In genomic region chr3:177345049-177345972, GRCh38 we compare ENCODE assay signal across 8 cellular contexts.
A peak's percentile ranks its signal among the peaks of the same experiment; 100 is the strongest.
DNase-seq lines count a peak whose midpoint lies in the region; ATAC-seq and TF ChIP-seq lines count a peak whose summit lies in the region.

No MANE protein-coding gene starts in this region.

- H3K27me3 ChIP-seq in ascending aorta: no peaks in the 10 kb centered on the region

- peak overlapping the region; percentile 89 to 91 for H3K27ac ChIP-seq in ascending aorta

- H3K4me1 ChIP-seq in ascending aorta: peaks cover 5 to 47% of the 10 kb centered on the region in 2 donors

- ATAC-seq in sciatic nerve: peak; percentile 97

- DNase-seq in DMS153 treated with DMSO at 0.1 percent for 48 hours (lab: John Stamatoyannopoulos, UW; ENCODE audit: unreplicated experiment) (peak; percentile 85), GOT3 (lab: John Stamatoyannopoulos, UW) (peak; percentile 59), M059J (ENCODE audit: low read depth) (peak; percentile 99), T-helper 1 cell (peak in 3 of 5 donors; percentile 14 to 88 (median 17)), ascending aorta (ENCODE audit: low spot score in 2 of 2) (peak; percentile 80 to 96), hepatic stellate cell (ENCODE audit: low spot score) (peak; percentile 76), sciatic nerve (ENCODE audit: low spot score) (peak; percentile 87), NCI-H526 treated with DMSO at 0.1 percent for 48 hours (lab: John Stamatoyannopoulos, UW) (no peak)

- intact Hi-C loops in ascending aorta (cut with DNase I): loop anchor here (1.0 kb wide), 1 partner anchor 13 kb away; no protein-coding TSS in a partner anchor
- intact Hi-C loops in sciatic nerve (cut with DNase I): no loop called here

- H3K36me3 ChIP-seq in ascending aorta: no peaks in the 10 kb centered on the region

- TF ChIP-seq CTCF in ascending aorta (IDR thresholded peaks at IDR 0.05): no peak

- H3K4me3 ChIP-seq in ascending aorta: peak overlapping the region; percentile 18 to 31

- H3K9me3 ChIP-seq in ascending aorta: no peaks in the 10 kb centered on the region
